ENCODE assay signal across 24 cellular contexts in genomic region chr2:241563981-241564595, GRCh38. TPM values are rescaled to one million over a fixed set of nuclear protein-coding genes. Genes with fewer than 3 reads are reported as not detected.
DNase-seq lines count a peak whose midpoint lies in the region; ATAC-seq and TF ChIP-seq lines count a peak whose summit lies in the region.
"Had no signal": no experiment of that assay in that cellular context is flagged by ENCODE, and none has a peak within 500 bp of the region (broad histone marks: within the 10 kb centered on the region; RNA-seq: fewer than 3 reads in every experiment).

No MANE protein-coding gene starts in this region.

- H3K27ac Mint-ChIP-seq in endothelial cell (ENCODE audit: unreplicated experiment), result no peak overlapping the region
- H3K27ac Mint-ChIP-seq: activated CD4-positive, alpha-beta memory T cell treated with anti-CD3 and anti-CD28 coated beads, Interleukin-2, amount 10 ng/mL, durations not matched to agents 7 days and 5 days; HFFc6; naive B cell had no signal

- intact Hi-C loops in left lung (cut with DNase I), result no loop called here
- intact Hi-C loops in spleen (cut with DNase I; ENCODE audit: low total_unique reads), result no loop called here

- ATAC-seq in left lung, result no peak
- no peak for ATAC-seq in HG03432 (IDR thresholded peaks at IDR 0.05; ENCODE audit: unreplicated experiment)
- ATAC-seq: pancreas had no signal

- DNase-seq in ELF-1 (ENCODE audit: low read depth, low spot score) (peak; percentile 83), SK-N-DZ (ENCODE audit: low spot score) (peak; percentile 85), left lung (peak; percentile 28 to 70), spleen (peak; percentile 67), occipital lobe (lab: John Stamatoyannopoulos, UW) (no peak), epidermal melanocyte (ENCODE audit: insufficient read length, low spot score) (no peak), endothelial cell (ENCODE audit: low spot score) (no peak)
- DNase-seq: activated CD4-positive, alpha-beta memory T cell treated with anti-CD3 and anti-CD28 coated beads, Interleukin-2, amount 10 ng/mL, durations not matched to agents 7 days and 5 days; activated naive CD4-positive, alpha-beta T cell treated with Interleukin-2 at 50 U/mL for 16 hours; DMS 273 treated with DMSO at 0.1 percent for 48 hours; effector CD4-positive, alpha-beta T cell; HFFc6; Karpas-422; naive B cell; NCI-H1092 treated with DMSO at 0.1 percent for 48 hours; NCI-H2081 treated with DMSO at 0.1 percent for 48 hours; NCI-H510A; SHP77; stimulated activated CD4-positive, alpha-beta T cell treated with anti-CD3 and anti-CD28 coated beads, Interleukin-4, amount 100 ng/mL, for 1 hour; T-helper 2 cell had no signal

- peaks cover 4% of the 10 kb centered on the region for H3K36me3 Mint-ChIP-seq in endothelial cell (ENCODE audit: low read depth, unreplicated experiment)
- H3K36me3 Mint-ChIP-seq: naive B cell had no signal

- H3K4me3 Mint-ChIP-seq in endothelial cell (ENCODE audit: unreplicated experiment), result no peak overlapping the region
- H3K4me3 Mint-ChIP-seq: activated CD4-positive, alpha-beta memory T cell treated with anti-CD3 and anti-CD28 coated beads, Interleukin-2, amount 10 ng/mL, durations not matched to agents 7 days and 5 days; central memory CD8-positive, alpha-beta T cell; HFFc6; naive B cell had no signal

- H3K9me3 ChIP-seq in left lung, result no peaks in the 10 kb centered on the region
- no peaks in the 10 kb centered on the region for H3K9me3 ChIP-seq in spleen
- H3K9me3 ChIP-seq: heart left ventricle, pancreas had no signal

- H3K27ac ChIP-seq in left lung, result no peak overlapping the region
- peak overlapping the region in 2 of 8 donors; percentile 30 to 42 for H3K27ac ChIP-seq in spleen
- H3K27ac ChIP-seq: pancreas had no signal

- peaks cover 11% of the 10 kb centered on the region for H3K4me1 Mint-ChIP-seq in endothelial cell (ENCODE audit: unreplicated experiment)
- H3K4me1 Mint-ChIP-seq: central memory CD8-positive, alpha-beta T cell had no signal

- H3K9me3 Mint-ChIP-seq in endothelial cell (ENCODE audit: unreplicated experiment), result no peaks in the 10 kb centered on the region
- H3K9me3 Mint-ChIP-seq: activated CD4-positive, alpha-beta memory T cell treated with anti-CD3 and anti-CD28 coated beads, Interleukin-2, amount 10 ng/mL, durations not matched to agents 7 days and 5 days; central memory CD8-positive, alpha-beta T cell; HFFc6; naive B cell had no signal

- H3K4me3 ChIP-seq in left lung (no peak overlapping the region), spleen (no peak overlapping the region)
- H3K4me3 ChIP-seq: heart left ventricle, pancreas had no signal

- 83 to 92% (median 87%) methylated on average over 15 to 23 of the region's 23 CpGs for WGBS in spleen, 5 donors

- H3K27me3 Mint-ChIP-seq in endothelial cell (ENCODE audit: unreplicated experiment), result peaks cover 6% of the 10 kb centered on the region

- H3K36me3 ChIP-seq in left lung (peaks cover 0 to 12% of the 10 kb centered on the region in 2 donors), spleen (no peaks in the 10 kb centered on the region)
- H3K36me3 ChIP-seq: pancreas had no signal

- no peak for TF ChIP-seq CTCF in left lung (IDR thresholded peaks at IDR 0.05)
- no peak for TF ChIP-seq CTCF in spleen (IDR thresholded peaks at IDR 0.05 in 8 of 11, conservative IDR thresholded peaks at IDR 0.05 in 3 of 11)
- no peak for TF ChIP-seq CTCF in endothelial cell (IDR thresholded peaks at IDR 0.05; ENCODE audit: unreplicated experiment)

- H3K27me3 ChIP-seq in left lung, result peaks cover 0 to 19% of the 10 kb centered on the region in 2 donors
- peaks cover 0 to 25% (median 15%) of the 10 kb centered on the region in 7 donors for H3K27me3 ChIP-seq in spleen (replicated peaks in 1 of 7)
- H3K27me3 ChIP-seq: pancreas had no signal

- TF ChIP-seq POLR2A in spleen (IDR thresholded peaks at IDR 0.05), result no peak

- H3K4me1 ChIP-seq in left lung (peaks cover 11 to 30% of the 10 kb centered on the region in 2 donors), spleen (peaks cover 0 to 59% (median 31%) of the 10 kb centered on the region in 6 donors)

RNA-seq across cellular contexts. Expression of gene BOK, which starts 5.5 kb away (rescaled TPM):
- polyA plus RNA-seq in SK-N-DZ (2014; cell fraction: cytosol; rRNA removed), result 31.0 and 35.6 TPM in 2 replicates
- polyA plus RNA-seq in SK-N-DZ (2014; cell fraction: nucleus; rRNA removed), result 34.4 and 40.9 TPM in 2 replicates
- total RNA-seq in left lung, result 10 to 100 TPM; 34.9 to 66.5 TPM
- 10 to 100 TPM in 4 of 7 donors, 1 to 10 TPM in 3; 6.5 to 19.4 (median 13.0) TPM for total RNA-seq in spleen
- 1 to 10 TPM; 3.0 to 7.2 (median 4.5) TPM for polyA plus RNA-seq in spleen
- total RNA-seq in occipital lobe, result 22.8 TPM
- 110 TPM for total RNA-seq in endothelial cell (ENCODE audit: unreplicated experiment)

RNA-seq across cellular contexts. Expression of gene STK25, which starts 55.7 kb away (rescaled TPM):
- polyA plus RNA-seq in SK-N-DZ (2014; cell fraction: cytosol; rRNA removed), result 342 and 394 TPM in 2 replicates
- 1,046 and 1,128 TPM in 2 replicates for polyA plus RNA-seq in SK-N-DZ (2014; cell fraction: nucleus; rRNA removed)
- 100 to 1,000 TPM; 125 to 138 TPM for total RNA-seq in left lung
- 100 to 1,000 TPM; 127 to 217 (median 167) TPM for total RNA-seq in spleen
- 100 to 1,000 TPM; 133 to 254 (median 213) TPM for polyA plus RNA-seq in spleen
- 160 TPM for total RNA-seq in occipital lobe
- total RNA-seq in endothelial cell (ENCODE audit: unreplicated experiment), result 296 TPM

Comparison
In these comparisons a context has a peak if more than half of its experiments do, and no peak if none do; other contexts are left out.
1. DNase-seq: peak in ELF-1 (single experiment), SK-N-DZ (single experiment), left lung (2 of 2) and spleen (single experiment); none in occipital lobe (single experiment), epidermal melanocyte (single experiment) and endothelial cell (single experiment).